Comparison of ENCODE assay signal across 26 cellular contexts in genomic region chr22:49201046-49201970, GRCh38.
DNase-seq lines count a peak whose midpoint lies in the region; ATAC-seq, FAIRE-seq and TF ChIP-seq lines count a peak whose summit lies in the region.
"Had no signal": no experiment of that assay in that cellular context is flagged by ENCODE, and none has a peak within 500 bp of the region (broad histone marks: within the 10 kb centered on the region; RNA-seq: fewer than 3 reads in every experiment).

No MANE protein-coding gene starts in this region.

- H2AFZ ChIP-seq in H1 (ENCODE audit: low read length) = no peak overlapping the region

- no peak overlapping the region for H3K27ac Mint-ChIP-seq in stimulated activated effector memory CD8-positive, alpha-beta T cell treated with anti-CD3 and anti-CD28 coated beads, Interleukin-12 subunit alpha, Interleukin-12 subunit beta, amount 100 ng/mL, for 72 hours
- H3K27ac Mint-ChIP-seq: activated naive CD8-positive, alpha-beta T cell treated with anti-CD3 and anti-CD28 coated beads for 36 hours; activated T-helper 17 cell treated with anti-CD3 and anti-CD28 coated beads, Interleukin-2, amount 50 U/mL, for 72 hours; naive thymus-derived CD8-positive, alpha-beta T cell had no signal

- H2BK15ac ChIP-seq in H1 (ENCODE audit: low read length) = 0 out of 2 replicates have a peak overlapping the region, but pooled peaks have one; percentile 61

- no peak overlapping the region for H2BK120ac ChIP-seq in H1 (replicated peaks; ENCODE audit: low read depth, low read length)

- no peak overlapping the region for H3K4me3 Mint-ChIP-seq in stimulated activated effector memory CD8-positive, alpha-beta T cell treated with anti-CD3 and anti-CD28 coated beads, Interleukin-12 subunit alpha, Interleukin-12 subunit beta, amount 100 ng/mL, for 72 hours
- H3K4me3 Mint-ChIP-seq: activated naive CD8-positive, alpha-beta T cell treated with anti-CD3 and anti-CD28 coated beads for 36 hours; activated T-helper 17 cell treated with anti-CD3 and anti-CD28 coated beads, Interleukin-2, amount 50 U/mL, for 72 hours; naive thymus-derived CD8-positive, alpha-beta T cell had no signal

- no peak overlapping the region for H3K4me2 ChIP-seq in H1 (ENCODE audit: insufficient read depth in 1 of 2, low read depth in 2 of 2, low read length in 2 of 2)
- H3K4me2 ChIP-seq: KMS-11 had no signal

- H3K79me2 ChIP-seq in H1 (ENCODE audit: control insufficient read depth in 1 of 2, insufficient read depth in 2 of 2, low read length in 2 of 2) = no peaks in the 10 kb centered on the region

- no peak overlapping the region for H3K56ac ChIP-seq in H1 (replicated peaks; ENCODE audit: insufficient read length, low read depth, low read length)

- no peaks in the 10 kb centered on the region for H3K23me2 ChIP-seq in H1 (ENCODE audit: low read depth, low read length)

- H3K14ac ChIP-seq in H1 (ENCODE audit: insufficient read length) = no peak overlapping the region

- TF ChIP-seq POLR2A in heart left ventricle (IDR thresholded peaks at IDR 0.05) (no peak), H1 (IDR thresholded peaks at IDR 0.05; ENCODE audit: control extremely low read depth in 1 of 2, low read depth in 2 of 2, low read length in 2 of 2) (no peak), ovary (IDR thresholded peaks at IDR 0.05) (no peak)

- no peak for FAIRE-seq in H1 (lab: Jason Lieb, UNC)
- FAIRE-seq: GM18507 had no signal

- no peak overlapping the region for H3K4ac ChIP-seq in H1 (replicated peaks; ENCODE audit: insufficient read length, low read depth, low read length)

- H4K91ac ChIP-seq in H1 (replicated peaks; ENCODE audit: insufficient read length, low read length) = no peak overlapping the region

- H3K9me3 ChIP-seq in heart left ventricle (no peaks in the 10 kb centered on the region), left ventricle myocardium inferior (replicated peaks) (no peaks in the 10 kb centered on the region), H1 (ENCODE audit: insufficient read depth in 2 of 2, low read depth in 1 of 2, low read length in 1 of 2) (no peaks in the 10 kb centered on the region), ovary (no peaks in the 10 kb centered on the region)
- H3K9me3 ChIP-seq: heart right ventricle had no signal

- WGBS in heart left ventricle, 4 donors = 82 to 88% (median 85%) methylated on average over 22 of the region's 22 CpGs
- WGBS in H1 (ENCODE audit: extremely low coverage in 1 of 2, insufficient coverage in 1 of 2, insufficient read length in 1 of 2, insufficient replicate concordance in 2 of 2, low coverage in 1 of 2, low lambda C conversion rate in 2 of 2, missing lambda C conversion rate in 1 of 2), 2 experiments = 85% methylated on average over 22 of the region's 22 CpGs; no CpG with 5 or more reads in 1 of the 2 experiments
- WGBS in ovary, 3 donors = 80 to 84% (median 80%) methylated on average over 22 of the region's 22 CpGs

- no peaks in the 10 kb centered on the region for H3K36me3 Mint-ChIP-seq in stimulated activated effector memory CD8-positive, alpha-beta T cell treated with anti-CD3 and anti-CD28 coated beads, Interleukin-12 subunit alpha, Interleukin-12 subunit beta, amount 100 ng/mL, for 72 hours
- H3K36me3 Mint-ChIP-seq: activated naive CD8-positive, alpha-beta T cell treated with anti-CD3 and anti-CD28 coated beads for 36 hours; naive thymus-derived CD8-positive, alpha-beta T cell had no signal

- no peak overlapping the region for H2BK5ac ChIP-seq in H1 (ENCODE audit: low read depth, low read length)

- H2AK5ac ChIP-seq in H1 (ENCODE audit: low read depth, low read length) = no peak overlapping the region

- H3K27ac ChIP-seq in heart left ventricle (no peak overlapping the region), left ventricle myocardium inferior (replicated peaks) (no peak overlapping the region), H1 (ENCODE audit: low read depth, low read length) (no peak overlapping the region), ovary (no peak overlapping the region)
- H3K27ac ChIP-seq: heart right ventricle, KMS-11, SJSA1 had no signal

- TF ChIP-seq EP300 in H1 (IDR thresholded peaks at IDR 0.05; ENCODE audit: borderline replicate concordance in 1 of 2, low read depth in 2 of 2, low read length in 2 of 2) (no peak), ovary (IDR thresholded peaks at IDR 0.05) (no peak)

- no peak for TF ChIP-seq RAD21 in H1 (IDR thresholded peaks at IDR 0.05 in 1 of 2, conservative IDR thresholded peaks at IDR 0.05 in 1 of 2; ENCODE audit: low read depth in 2 of 2, low read length in 2 of 2)

- no peak overlapping the region for H3K18ac ChIP-seq in H1 (ENCODE audit: extremely low read depth, low read length)

- DNase-seq in heart left ventricle = peak in 3 of 5 donors; percentile 0 to 45 (median 13)
- DNase-seq in left ventricle myocardium inferior = no peak
- DNase-seq in H1 (ENCODE audit: low read depth in 1 of 2, low spot score in 2 of 2) = peak in 1 of 2 experiments; percentile 14
- DNase-seq in ovary = peak in 3 of 5 donors; percentile 2 to 9 (median 3)
- DNase-seq in NCI-H2171 (lab: John Stamatoyannopoulos, UW) = no peak
- DNase-seq in stimulated activated effector memory CD8-positive, alpha-beta T cell treated with anti-CD3 and anti-CD28 coated beads, Interleukin-12 subunit alpha, Interleukin-12 subunit beta, amount 100 ng/mL, for 72 hours (ENCODE audit: low spot score in 2 of 2) = no peak
- DNase-seq: activated CD4-positive, alpha-beta T cell treated with anti-CD3 and anti-CD28 coated beads for 48 hours; activated naive CD8-positive, alpha-beta T cell treated with anti-CD3 and anti-CD28 coated beads for 36 hours; cerebellar nuclear complex; DMS79; effector CD4-positive, alpha-beta T cell; GOT3; heart right ventricle; midbrain; NCI-H526; right cardiac atrium; trophoblast cell had no signal

- H3K4me3 ChIP-seq in heart left ventricle = no peak overlapping the region
- no peak overlapping the region for H3K4me3 ChIP-seq in left ventricle myocardium inferior
- H3K4me3 ChIP-seq in H1 (ENCODE audit: extremely low read depth in 1 of 4, insufficient read depth in 2 of 4, low read depth in 3 of 4, low read length in 4 of 4) = no peak overlapping the region
- H3K4me3 ChIP-seq in ovary = no peak overlapping the region
- H3K4me3 ChIP-seq: heart right ventricle, SJSA1 had no signal

- POLR2A ChIA-PET in H1 (lab: Charles Lee; ENCODE audit: partially characterized antibody) = no interaction called here

- H3K27me3 ChIP-seq in heart left ventricle (peaks cover 0 to 22% (median 0%) of the 10 kb centered on the region in 9 donors), left ventricle myocardium inferior (ENCODE audit: low read depth) (peaks cover 62% of the 10 kb centered on the region), H1 (replicated peaks in 1 of 4; ENCODE audit: control insufficient read depth in 3 of 4, extremely low read depth in 1 of 4, insufficient read depth in 3 of 4, low read length in 3 of 4) (no peaks in the 10 kb centered on the region), ovary (no peaks in the 10 kb centered on the region)
- H3K27me3 ChIP-seq: SJSA1 had no signal

- no peaks in the 10 kb centered on the region for H3K79me1 ChIP-seq in H1 (ENCODE audit: low read depth, low read length)

- no peak overlapping the region for H4K5ac ChIP-seq in H1 (ENCODE audit: insufficient read length, low read depth, low read length)

- intact Hi-C loops in heart left ventricle (cut with DNase I) = no loop called here
- intact Hi-C loops in left ventricle myocardium inferior (cut with micrococcal nuclease) = no loop called here
- intact Hi-C loops in ovary (cut with DNase I) = no loop called here

- H2BK20ac ChIP-seq in H1 (ENCODE audit: low read length) = no peak overlapping the region

- peaks cover 0 to 5% (median 0%) of the 10 kb centered on the region in 12 donors for H3K4me1 ChIP-seq in heart left ventricle
- H3K4me1 ChIP-seq in left ventricle myocardium inferior = no peaks in the 10 kb centered on the region
- H3K4me1 ChIP-seq in H1 (replicated peaks in 1 of 4; ENCODE audit: control insufficient read depth in 3 of 4, insufficient read depth in 4 of 4, low read length in 3 of 4) = peaks cover 3 to 11% (median 5%) of the 10 kb centered on the region in 4 experiments; a peak in 6 of 7 replicates
- no peaks in the 10 kb centered on the region for H3K4me1 ChIP-seq in ovary (ENCODE audit: insufficient read depth)
- H3K4me1 ChIP-seq: SJSA1 had no signal

- no peaks in the 10 kb centered on the region for H3K4me1 Mint-ChIP-seq in stimulated activated effector memory CD8-positive, alpha-beta T cell treated with anti-CD3 and anti-CD28 coated beads, Interleukin-12 subunit alpha, Interleukin-12 subunit beta, amount 100 ng/mL, for 72 hours
- H3K4me1 Mint-ChIP-seq: activated naive CD8-positive, alpha-beta T cell treated with anti-CD3 and anti-CD28 coated beads for 36 hours; activated T-helper 17 cell treated with anti-CD3 and anti-CD28 coated beads, Interleukin-2, amount 50 U/mL, for 72 hours had no signal

- no peaks in the 10 kb centered on the region for H3K9me3 Mint-ChIP-seq in stimulated activated effector memory CD8-positive, alpha-beta T cell treated with anti-CD3 and anti-CD28 coated beads, Interleukin-12 subunit alpha, Interleukin-12 subunit beta, amount 100 ng/mL, for 72 hours
- H3K9me3 Mint-ChIP-seq: activated naive CD8-positive, alpha-beta T cell treated with anti-CD3 and anti-CD28 coated beads for 36 hours; activated T-helper 17 cell treated with anti-CD3 and anti-CD28 coated beads, Interleukin-2, amount 50 U/mL, for 72 hours; naive thymus-derived CD8-positive, alpha-beta T cell had no signal

- CTCF ChIA-PET in H1 (lab: Charles Lee; ENCODE audit: partially characterized antibody) = interaction anchor here (1.4 to 2.3 kb wide), 3 partner anchors 74 to 155 kb away, joined by 3 to 9 read pairs (median 4); no protein-coding TSS in a partner anchor

- TF ChIP-seq CTCF in heart left ventricle (IDR thresholded peaks at IDR 0.05) (no peak), left ventricle myocardium inferior (IDR thresholded peaks at IDR 0.05; ENCODE audit: borderline replicate concordance) (no peak), H1 (IDR thresholded peaks at IDR 0.05; ENCODE audit: control extremely low read depth in 1 of 3, insufficient read depth in 1 of 3, low read depth in 1 of 3, low read length in 3 of 3) (no peak), ovary (IDR thresholded peaks at IDR 0.05) (no peak)

- no peaks in the 10 kb centered on the region for H4K20me1 ChIP-seq in H1 (replicated peaks in 1 of 2; ENCODE audit: control insufficient read depth in 1 of 2, insufficient read depth in 2 of 2, low read length in 2 of 2)

- H4K8ac ChIP-seq in H1 (ENCODE audit: extremely low read depth, insufficient read depth, low read length) = no peak overlapping the region

- H2BK12ac ChIP-seq in H1 (ENCODE audit: low read depth, low read length) = no peak overlapping the region

- H3K23ac ChIP-seq in H1 (ENCODE audit: insufficient read length) = no peak overlapping the region

- no peak overlapping the region for H3K9ac ChIP-seq in H1 (replicated peaks in 1 of 4; ENCODE audit: extremely low read depth in 1 of 4, low read depth in 3 of 4, low read length in 3 of 4)
- H3K9ac ChIP-seq: KMS-11 had no signal

- H3K36me3 ChIP-seq in heart left ventricle (no peaks in the 10 kb centered on the region), left ventricle myocardium inferior (no peaks in the 10 kb centered on the region), H1 (ENCODE audit: control insufficient read depth in 2 of 4, insufficient read depth in 4 of 4, low read length in 3 of 4) (no peaks in the 10 kb centered on the region), ovary (no peaks in the 10 kb centered on the region)
- H3K36me3 ChIP-seq: heart right ventricle, SJSA1 had no signal

- ATAC-seq in heart left ventricle (no peak), GM18517 (IDR thresholded peaks at IDR 0.05; ENCODE audit: unreplicated experiment) (no peak), HG02678 (IDR thresholded peaks at IDR 0.05; ENCODE audit: unreplicated experiment) (no peak)
- ATAC-seq in stimulated activated effector memory CD8-positive, alpha-beta T cell treated with anti-CD3 and anti-CD28 coated beads, Interleukin-12 subunit alpha, Interleukin-12 subunit beta, amount 100 ng/mL, for 72 hours = no peak
- ATAC-seq: activated T-helper 17 cell treated with anti-CD3 and anti-CD28 coated beads, Interleukin-2, amount 50 U/mL, for 72 hours; heart right ventricle; left colon; naive thymus-derived CD8-positive, alpha-beta T cell; Panc1; right cardiac atrium had no signal

Comparison
In these comparisons a context has a peak if more than half of its experiments do, and no peak if none do; other contexts are left out.
1. DNase-seq: peak in heart left ventricle (3 of 5) and ovary (3 of 5); none in left ventricle myocardium inferior (single experiment), NCI-H2171 (single experiment) and stimulated activated effector memory CD8-positive, alpha-beta T cell treated with anti-CD3 and anti-CD28 coated beads, Interleukin-12 subunit alpha, Interleukin-12 subunit beta, amount 100 ng/mL, for 72 hours (0 of 2).